Comparison of ENCODE assay signal across 1 cellular context in genomic region chr22:42938976-42939375, GRCh38.
TF ChIP-seq lines count a peak whose summit lies in the region.

No MANE protein-coding gene starts in this region.

TF ChIP-seq in HepG2, 621 proteins besides CTCF, POLR2A, EP300 and RAD21:
- TF ChIP-seq ZSCAN9 (CRISPR knock-in tag; IDR thresholded peaks at IDR 0.05; ENCODE audit: borderline replicate concordance), result no peak
- TF ChIP-seq ZBTB39 (CRISPR knock-in tag; IDR thresholded peaks at IDR 0.05), result no peak
- no peak for TF ChIP-seq ZNF335 (CRISPR knock-in tag; IDR thresholded peaks at IDR 0.05)
- peak; percentile 76 for TF ChIP-seq RBM22 (optimal IDR thresholded peaks at IDR 0.05; ENCODE audit: low read length)
- no peak for TF ChIP-seq ZGPAT (CRISPR knock-in tag; IDR thresholded peaks at IDR 0.05)
- TF ChIP-seq ZNF580 (CRISPR knock-in tag; IDR thresholded peaks at IDR 0.05; ENCODE audit: borderline replicate concordance, low read depth), result no peak
- no peak for TF ChIP-seq ZNF24 (IDR thresholded peaks at IDR 0.05)
TF ChIP-seq in HepG2: peak in this region for 1.
